ENCODE assay signal across 1 cellular context in genomic region chr18:12574494-12575185, GRCh38.
TF ChIP-seq lines count a peak whose summit lies in the region.

No MANE protein-coding gene starts in this region.

TF ChIP-seq in GM23338, 12 proteins besides CTCF, POLR2A, EP300 and RAD21:
- TF ChIP-seq ZNF462 (CRISPR knock-in tag; IDR thresholded peaks at IDR 0.05) (no peak), ZNF114 (CRISPR knock-in tag; IDR thresholded peaks at IDR 0.05) (no peak), NANOG (IDR thresholded peaks at IDR 0.05; ENCODE audit: borderline replicate concordance) (no peak), JUNB (IDR thresholded peaks at IDR 0.05; ENCODE audit: unreplicated experiment) (no peak), CREB1 (CRISPR knock-in tag; IDR thresholded peaks at IDR 0.05; ENCODE audit: low read depth) (no peak), EZH2phosphoT487 (IDR thresholded peaks at IDR 0.05; ENCODE audit: unreplicated experiment) (no peak), ZNF331 (CRISPR knock-in tag; IDR thresholded peaks at IDR 0.05; ENCODE audit: low read depth) (no peak), REST (IDR thresholded peaks at IDR 0.05; ENCODE audit: unreplicated experiment) (no peak), ETS1 (IDR thresholded peaks at IDR 0.05) (no peak), POLR2AphosphoS5 (IDR thresholded peaks at IDR 0.05; ENCODE audit: low read depth) (no peak), STAT1 (IDR thresholded peaks at IDR 0.05; ENCODE audit: unreplicated experiment) (no peak), EZH2 (IDR thresholded peaks at IDR 0.05; ENCODE audit: low read depth, unreplicated experiment) (no peak)
